Comparison of ENCODE assay signal across 8 cellular contexts in the genomic region with DNA sequence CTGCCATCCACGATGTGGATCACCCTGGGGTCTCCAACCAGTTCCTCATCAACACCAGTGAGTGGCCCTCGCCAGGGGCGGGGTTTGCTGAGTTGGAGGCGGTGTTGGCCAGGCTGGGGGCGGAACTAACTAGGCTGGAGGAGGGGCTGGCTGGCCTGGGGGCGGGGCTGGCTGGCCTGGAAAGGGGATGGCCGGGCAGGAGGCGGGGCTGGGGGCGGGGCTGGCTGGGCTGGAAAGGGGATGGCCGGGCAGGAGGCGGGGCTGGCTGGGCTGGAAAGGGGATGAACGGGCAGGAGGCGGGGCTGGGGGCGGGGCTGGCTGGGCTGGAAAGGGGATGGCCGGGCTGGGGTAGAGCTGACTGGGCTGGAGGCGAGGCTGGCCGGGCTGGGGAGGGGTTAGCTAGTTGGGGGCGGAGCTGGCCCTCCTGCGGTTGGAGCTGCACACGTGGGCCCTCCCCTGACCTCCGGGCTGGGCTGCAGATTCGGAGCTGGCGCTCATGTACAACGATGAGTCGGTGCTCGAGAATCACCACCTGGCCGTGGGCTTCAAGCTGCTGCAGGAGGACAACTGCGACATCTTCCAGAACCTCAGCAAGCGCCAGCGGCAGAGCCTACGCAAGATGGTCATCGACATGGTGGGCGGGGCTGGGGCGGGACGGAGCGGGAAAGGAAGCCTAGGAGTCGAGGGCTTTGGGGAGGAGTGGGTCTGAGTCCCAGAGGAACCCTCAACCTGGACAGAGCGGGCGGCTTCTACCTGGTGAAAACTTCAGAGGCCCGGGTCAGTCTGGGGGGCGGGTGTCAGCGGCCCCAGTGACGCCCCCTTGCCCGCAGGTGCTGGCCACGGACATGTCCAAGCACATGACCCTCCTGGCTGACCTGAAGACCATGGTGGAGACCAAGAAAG. TPM values are rescaled to one million over a fixed set of nuclear protein-coding genes. Genes with fewer than 3 reads are reported as not detected.
DNase-seq lines count a peak whose midpoint lies in the region; ATAC-seq and TF ChIP-seq lines count a peak whose summit lies in the region.

No MANE protein-coding gene starts in this region.

- H3K9me3 Mint-ChIP-seq in CD8-positive, alpha-beta memory T cell = no peaks in the 10 kb centered on the region

- intact Hi-C loops in uterus (cut with DNase I; ENCODE audit: low total_unique reads) = no loop called here

- DNase-seq in CD8-positive, alpha-beta memory T cell = peak; percentile 74 to 85 (median 75)
- DNase-seq in Kasumi-1 (lab: John Stamatoyannopoulos, UW) (peak; percentile 90 to 91), T-helper 9 cell (peak; percentile 90), astrocyte of the cerebellum (ENCODE audit: low read depth) (peak; percentile 70), hepatic stellate cell (ENCODE audit: low spot score) (peak; percentile 98), renal cortical epithelial cell (ENCODE audit: low read depth) (peak; percentile 76), uterus (peak; percentile 94 to 96)

- no peaks in the 10 kb centered on the region for H3K9me3 ChIP-seq in CD8-positive, alpha-beta memory T cell (ENCODE audit: low read length)
- H3K9me3 ChIP-seq in uterus = no peaks in the 10 kb centered on the region

- H3K27me3 ChIP-seq in CD8-positive, alpha-beta memory T cell (ENCODE audit: insufficient read depth, low read length, poor library complexity, severe bottlenecking) = no peaks in the 10 kb centered on the region
- no peaks in the 10 kb centered on the region for H3K27me3 ChIP-seq in uterus

- in situ Hi-C loops in astrocyte of the cerebellum (cut with HindIII; ENCODE audit: low sequenced_read_pairs) = no loop called here

- peak overlapping the region; percentile 41 for H3K4me3 ChIP-seq in CD8-positive, alpha-beta memory T cell (ENCODE audit: low read length)
- H3K4me3 ChIP-seq in astrocyte of the cerebellum (ENCODE audit: low read depth, low read length) (peak overlapping the region; percentile 40), uterus (peak overlapping the region; percentile 23 to 38)

- ATAC-seq in GM21526 (IDR thresholded peaks at IDR 0.05; ENCODE audit: low FRiP score, unreplicated experiment) = peak; percentile 59

- H3K27ac ChIP-seq in CD8-positive, alpha-beta memory T cell (ENCODE audit: low read depth, low read length) = no peak overlapping the region
- H3K27ac ChIP-seq in uterus = peak overlapping the region in 1 of 2 donors; percentile 62

- no peak for TF ChIP-seq CTCF in astrocyte of the cerebellum (IDR thresholded peaks at IDR 0.05; ENCODE audit: low read depth, low read length, missing control alignments)
- no peak for TF ChIP-seq CTCF in uterus (IDR thresholded peaks at IDR 0.05)

- no peaks in the 10 kb centered on the region for H3K27me3 Mint-ChIP-seq in CD8-positive, alpha-beta memory T cell

- peaks cover 0 to 13% (median 0%) of the 10 kb centered on the region in 3 donors for H3K36me3 Mint-ChIP-seq in CD8-positive, alpha-beta memory T cell

- POLR2A ChIA-PET in CD8-positive, alpha-beta memory T cell (lab: Charles Lee) = no interaction called here

- H3K4me1 ChIP-seq in CD8-positive, alpha-beta memory T cell (ENCODE audit: insufficient read depth, low read length) = peaks cover 7% of the 10 kb centered on the region
- H3K4me1 ChIP-seq in uterus = peaks cover 0 to 4% of the 10 kb centered on the region in 2 donors

- H3K27ac Mint-ChIP-seq in CD8-positive, alpha-beta memory T cell = peak overlapping the region in 3 of 8 donors; percentile 45 to 75 (median 47)

- H3K36me3 ChIP-seq in CD8-positive, alpha-beta memory T cell (ENCODE audit: insufficient read depth, low read length) = no peaks in the 10 kb centered on the region
- H3K36me3 ChIP-seq in uterus = no peaks in the 10 kb centered on the region

- TF ChIP-seq POLR2A in uterus (IDR thresholded peaks at IDR 0.05) = no peak

- peaks cover 2 to 10% (median 5%) of the 10 kb centered on the region in 3 donors for H3K4me1 Mint-ChIP-seq in CD8-positive, alpha-beta memory T cell

- peak overlapping the region in 5 of 7 donors; percentile 61 to 73 (median 66) for H3K4me3 Mint-ChIP-seq in CD8-positive, alpha-beta memory T cell

- CTCF ChIA-PET in CD8-positive, alpha-beta memory T cell (lab: Charles Lee) = interaction anchor here (1.1 to 2.0 kb wide), 3 partner anchors 12 to 203 kb away, joined by 4 to 6 read pairs (median 5); no protein-coding TSS in a partner anchor

RNA-seq across cellular contexts. Expression of gene PDE4A, which starts 41.0 kb away (rescaled TPM):
- total RNA-seq in CD8-positive, alpha-beta memory T cell = 10 to 100 TPM; 21.6 to 22.2 TPM
- polyA plus RNA-seq in CD8-positive, alpha-beta memory T cell = 7.5 TPM
- total RNA-seq in renal cortical epithelial cell (1.0 and 8.7 TPM in 2 replicates), uterus (10 to 100 TPM in 1 of 4 donors, 1 to 10 TPM in 3; 3.2 to 10.6 (median 4.1) TPM)

RNA-seq across cellular contexts. Expression of gene KEAP1, which starts 41.9 kb away (rescaled TPM):
- total RNA-seq in CD8-positive, alpha-beta memory T cell = 100 to 1,000 TPM; 101 to 107 TPM
- polyA plus RNA-seq in CD8-positive, alpha-beta memory T cell = 58.3 TPM
- total RNA-seq in renal cortical epithelial cell (64.4 and 75.4 TPM in 2 replicates), uterus (100 to 1,000 TPM in 1 of 4 donors, 10 to 100 TPM in 3; 39.7 to 127 (median 56.8) TPM)

RNA-seq across cellular contexts. Expression of gene S1PR5, which starts 55.9 kb away (rescaled TPM):
- total RNA-seq in CD8-positive, alpha-beta memory T cell = 1 to 10 TPM; 1.5 to 1.8 TPM
- polyA plus RNA-seq in CD8-positive, alpha-beta memory T cell = 90.3 TPM
- total RNA-seq in renal cortical epithelial cell (not detected in 2 replicates), uterus (1 to 10 TPM in 2 of 4 donors, not detected in 2; 1.8 to 2.6 TPM)

RNA-seq across cellular contexts. Expression of gene CDC37, which starts 58.0 kb away (rescaled TPM):
- total RNA-seq in CD8-positive, alpha-beta memory T cell = 100 to 1,000 TPM; 273 to 277 TPM
- polyA plus RNA-seq in CD8-positive, alpha-beta memory T cell = 100 TPM
- total RNA-seq in renal cortical epithelial cell (187 and 245 TPM in 2 replicates), uterus (100 to 1,000 TPM in 2 of 4 donors, 10 to 100 TPM in 2; 41.5 to 163 (median 129) TPM)
